Comparison of ENCODE assay signal across 11 cellular contexts in the genomic region with DNA sequence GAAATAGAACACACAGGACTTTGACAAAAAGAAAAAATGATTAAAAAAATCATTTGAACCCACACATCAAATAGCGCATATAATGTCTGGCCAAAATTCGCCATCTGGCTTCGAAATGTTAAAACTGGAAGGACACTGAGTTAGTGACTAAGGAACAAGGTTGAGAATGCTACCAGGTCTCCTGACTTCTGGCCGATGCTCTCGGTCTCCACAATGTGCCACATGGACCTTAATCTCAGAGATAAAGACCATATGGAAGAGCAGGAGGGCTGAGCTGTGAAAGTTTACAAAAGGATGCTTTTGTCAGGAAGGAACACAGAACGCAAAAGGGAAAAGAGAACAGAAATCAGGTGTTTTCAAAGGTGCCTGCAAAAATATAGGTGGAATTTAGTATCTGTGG. TPM values are rescaled to one million over a fixed set of nuclear protein-coding genes. Genes with fewer than 3 reads are reported as not detected.
"Had no signal": no experiment of that assay in that cellular context is flagged by ENCODE, and none has a peak within 500 bp of the region (broad histone marks: within the 10 kb centered on the region; RNA-seq: fewer than 3 reads in every experiment).

No MANE protein-coding gene starts in this region.

- H3K9me3 ChIP-seq: HAP-1 had no signal

- H3K4me1 ChIP-seq: HAP-1 had no signal

- H3K36me3 ChIP-seq: HAP-1 had no signal

- H3K4me3 Mint-ChIP-seq: HFFc6 had no signal

- FAIRE-seq: HTR-8/SVneo had no signal

- H3K4me2 ChIP-seq: KMS-11 had no signal

- H3K27ac ChIP-seq: GM23248, KMS-11 had no signal

- H3K4me3 ChIP-seq: GM23248, HAP-1 had no signal

- H3K9me3 Mint-ChIP-seq: HFFc6 had no signal

- ATAC-seq: HCT116 had no signal

- H3K9ac ChIP-seq: GM23248, KMS-11 had no signal

- DNase-seq: GM23248, GOT3, H7, HFFc6, IMR-90, KBM-7 had no signal

- H3K27ac Mint-ChIP-seq: HFFc6 had no signal

- H2AFZ ChIP-seq: GM23248 had no signal

RNA-seq across cellular contexts. Expression of gene FAXC, which starts 54.7 kb away (rescaled TPM):
- total RNA-seq: HT-29 had no signal
